ENCODE assay signal across 10 cellular contexts in the genomic region with DNA sequence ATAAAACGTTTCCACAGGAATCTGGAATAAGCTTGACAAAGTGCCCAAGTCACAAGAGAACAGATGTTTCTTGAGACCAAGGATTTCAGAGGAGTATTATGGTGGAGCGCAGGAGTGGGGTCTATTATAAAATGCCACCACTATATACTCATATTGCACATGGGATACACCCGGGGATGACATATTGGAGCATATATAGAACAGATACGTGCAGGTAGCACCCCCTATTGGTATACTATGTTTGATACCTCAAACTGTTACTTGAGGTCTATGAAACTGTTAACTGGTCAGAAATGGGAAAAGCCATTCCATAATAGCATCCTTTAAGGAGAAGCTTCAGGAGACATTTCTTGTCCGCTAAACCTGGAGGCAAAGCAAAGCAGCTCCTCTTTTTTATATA.
DNase-seq lines count a peak whose midpoint lies in the region; ATAC-seq, FAIRE-seq and TF ChIP-seq lines count a peak whose summit lies in the region.
"Had no signal": no experiment of that assay in that cellular context is flagged by ENCODE, and none has a peak within 500 bp of the region (broad histone marks: within the 10 kb centered on the region; RNA-seq: fewer than 3 reads in every experiment).

No MANE protein-coding gene starts in this region.

- H2AFZ ChIP-seq in HepG2 (ENCODE audit: low read length) = no peak overlapping the region

- H3K27me3 ChIP-seq in H7 (ENCODE audit: control insufficient read depth, insufficient read depth, low read length) = no peaks in the 10 kb centered on the region
- H3K27me3 ChIP-seq in HepG2 (ENCODE audit: control insufficient read depth in 1 of 2, insufficient read depth in 2 of 2, low read length in 2 of 2) = no peaks in the 10 kb centered on the region
- no peaks in the 10 kb centered on the region for H3K27me3 ChIP-seq in ovary

- POLR2A ChIA-PET in HepG2 (lab: Yijun Ruan, JAX) = no interaction called here

- 72% methylated on average over 5 of the region's 5 CpGs for WGBS in HepG2 (ENCODE audit: low lambda C conversion rate)
- WGBS in ovary, 3 donors = 56 to 63% (median 61%) methylated on average over 5 of the region's 5 CpGs

- no peak overlapping the region for H3K4me2 ChIP-seq in HepG2 (ENCODE audit: low read depth, low read length)

- peaks cover 1% of the 10 kb centered on the region for H3K36me3 ChIP-seq in H7 (replicated peaks; ENCODE audit: control insufficient read depth, insufficient read depth, low read length)
- H3K36me3 ChIP-seq in HepG2 (replicated peaks in 1 of 2; ENCODE audit: control insufficient read depth in 1 of 2, insufficient read depth in 2 of 2, low read length in 2 of 2) = no peaks in the 10 kb centered on the region; a peak in 2 of 5 replicates
- H3K36me3 ChIP-seq in ovary = no peaks in the 10 kb centered on the region

- no peaks in the 10 kb centered on the region for H3K79me2 ChIP-seq in HepG2 (ENCODE audit: insufficient read depth, low read length)

- no TSS peak for BruUV-seq in HepG2 (replicated peaks; lab: Mats Ljungman, UMichigan)

- ATAC-seq in HepG2 = no peak

- no peaks in the 10 kb centered on the region for H3K9me3 ChIP-seq in HepG2 (ENCODE audit: low read length)
- H3K9me3 ChIP-seq in ovary = no peaks in the 10 kb centered on the region

- in situ Hi-C loops in HepG2 (cut with HindIII; ENCODE audit: extremely low pct_ligation_motif_present, low pct_unique_long_range_greater_than_20kb) = no loop called here

- TF ChIP-seq POLR2A in HepG2 (IDR thresholded peaks at IDR 0.05; ENCODE audit: insufficient read depth in 1 of 2, low read depth in 2 of 2, low read length in 2 of 2) = no peak
- no peak for TF ChIP-seq POLR2A in ovary (IDR thresholded peaks at IDR 0.05)

- no peak for TF ChIP-seq RAD21 in HepG2 (CRISPR knock-in tag; IDR thresholded peaks at IDR 0.05)

- H4K20me1 ChIP-seq in HepG2 (ENCODE audit: insufficient read depth, low read length) = no peaks in the 10 kb centered on the region

- TF ChIP-seq CTCF in HepG2 (CRISPR knock-in tag; IDR thresholded peaks at IDR 0.05) (no peak), ovary (IDR thresholded peaks at IDR 0.05) (no peak)

- intact Hi-C loops in HepG2 (cut with micrococcal nuclease; ENCODE audit: unreplicated experiment) (no loop called here), ovary (cut with DNase I) (no loop called here)

- FAIRE-seq in HepG2 (lab: Jason Lieb, UNC) = no peak

- CTCF ChIA-PET in HepG2 (lab: Yijun Ruan, JAX; ENCODE audit: low intra/inter-chr PET ratio, low total read pairs) = no interaction called here

- DNase-seq in GM03348 (ENCODE audit: low spot score) = peak; percentile 8
- DNase-seq in H7 = peak; percentile 69
- peak; percentile 20 for DNase-seq in RPMI7951 (ENCODE audit: low read depth)
- no peak for DNase-seq in HepG2 (ENCODE audit: low spot score)
- DNase-seq in retina = no peak
- no peak for DNase-seq in ovary
- no peak for DNase-seq in NCI-H187 treated with DMSO at 0.1 percent for 48 hours (lab: John Stamatoyannopoulos, UW)
- DNase-seq: activated CD4-positive, alpha-beta T cell treated with anti-CD3 and anti-CD28 coated beads, Interleukin-2, amount 50 U/mL, for 48 hours; islet precursor cell; NK-92 treated with Interleukin-12 subunit alpha and Interleukin-12 subunit beta, amount 100 ng/mL, for 24 hours had no signal

- H3K9ac ChIP-seq in HepG2 (ENCODE audit: insufficient read depth, low read depth, low read length) = no peak overlapping the region

- no peak overlapping the region for H3K4me3 ChIP-seq in H7 (ENCODE audit: insufficient read depth, low read depth, low read length)
- H3K4me3 ChIP-seq in HepG2 (replicated peaks in 1 of 3; ENCODE audit: insufficient read depth in 1 of 3, low read depth in 2 of 3, low read length in 3 of 3) = no peak overlapping the region
- H3K4me3 ChIP-seq in ovary = no peak overlapping the region

- TF ChIP-seq EP300 in HepG2 (IDR thresholded peaks at IDR 0.05; ENCODE audit: low read depth in 2 of 2, low read length in 2 of 2) (no peak), HepG2 (CRISPR knock-in tag; IDR thresholded peaks at IDR 0.05; ENCODE audit: borderline replicate concordance) (no peak), ovary (IDR thresholded peaks at IDR 0.05) (no peak)

- no peak overlapping the region for H3K27ac ChIP-seq in HepG2 (ENCODE audit: extremely low read length, insufficient read depth, low read length)
- H3K27ac ChIP-seq in ovary = no peak overlapping the region

- H3K4me1 ChIP-seq in HepG2 (ENCODE audit: insufficient read depth, low read length) (no peaks in the 10 kb centered on the region), ovary (ENCODE audit: insufficient read depth) (no peaks in the 10 kb centered on the region)

TF ChIP-seq in HepG2, 621 proteins besides CTCF, POLR2A, EP300 and RAD21:
- peak; percentile 14; the same call in 1 of the 2 replicates for TF ChIP-seq STAG1 (CRISPR knock-in tag; IDR thresholded peaks at IDR 0.05)
- no peak for TF ChIP-seq MED8 (CRISPR knock-in tag; IDR thresholded peaks at IDR 0.05; ENCODE audit: insufficient replicate concordance)

Comparison
In these comparisons a context has a peak if more than half of its experiments do, and no peak if none do; other contexts are left out.
1. DNase-seq: peak in GM03348 (single experiment), H7 (single experiment) and RPMI7951 (single experiment); none in HepG2 (single experiment), retina (single experiment), ovary (0 of 5) and NCI-H187 treated with DMSO at 0.1 percent for 48 hours (single experiment).